ENCODE assay signal across 8 cellular contexts in the genomic region with DNA sequence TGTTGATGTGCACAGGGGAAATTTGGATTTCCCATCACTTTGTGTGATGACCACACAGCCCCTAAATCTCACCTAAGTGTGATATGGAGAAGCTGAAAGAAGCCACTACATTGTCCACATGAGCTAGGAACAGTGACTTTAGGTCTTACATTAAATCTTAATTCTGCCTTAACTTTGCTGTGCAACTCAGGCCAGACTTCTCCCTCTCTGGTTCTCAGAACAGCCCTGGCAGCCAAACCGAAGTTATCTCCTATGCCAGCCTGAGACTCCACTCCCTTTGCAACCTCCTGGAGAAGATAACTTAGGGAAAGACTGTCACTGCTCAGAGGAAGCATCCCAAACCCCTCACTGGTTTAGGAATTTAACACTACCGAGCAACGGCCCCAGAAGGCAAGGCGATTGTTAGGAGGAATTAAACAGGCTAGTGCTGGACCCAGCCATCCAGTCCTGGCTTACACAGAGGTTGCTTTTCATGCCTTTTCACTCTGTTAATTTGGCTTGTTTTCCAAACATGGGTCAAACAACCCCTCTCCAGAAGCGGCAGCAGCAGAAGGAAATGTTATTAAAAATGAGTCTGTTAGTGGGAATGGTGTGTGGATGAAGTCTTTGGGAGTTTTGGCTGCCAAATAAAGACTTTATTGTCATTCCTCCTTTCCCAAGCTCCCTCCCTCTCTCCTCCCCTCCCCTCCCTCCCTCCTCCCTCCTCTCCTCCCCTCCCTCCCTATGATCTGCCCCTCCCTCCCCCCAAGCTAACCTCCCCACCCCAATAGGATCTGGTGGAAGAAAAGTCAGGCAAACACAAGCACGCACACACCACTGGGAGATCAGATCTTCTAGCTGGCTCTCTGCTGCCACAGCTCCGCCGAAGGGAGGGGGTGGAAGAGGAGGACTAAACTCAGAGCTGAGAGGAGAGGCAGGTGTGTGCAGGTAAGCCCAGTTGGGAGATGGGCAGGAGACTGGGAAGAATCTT. TPM values are rescaled to one million over a fixed set of nuclear protein-coding genes. Genes with fewer than 3 reads are reported as not detected.
DNase-seq lines count a peak whose midpoint lies in the region; ATAC-seq and TF ChIP-seq lines count a peak whose summit lies in the region.

A gene (plus strand): TSS at position 795 of the 970 bp plus-strand sequence. CDS start 7,379 bp downstream, outside the sequence.

- H3K36me3 Mint-ChIP-seq in activated CD8-positive, alpha-beta memory T cell treated with anti-CD3 and anti-CD28 coated beads, Interleukin-2, amount 10 ng/mL, durations not matched to agents 7 days and 5 days, result no peaks in the 10 kb centered on the region

- peak within 1 kb of the TSS; percentile 11 to 14 for H3K4me3 ChIP-seq in left lung
- peak within 1 kb of the TSS; percentile 26 to 48 (median 32) for H3K4me3 ChIP-seq in transverse colon

- peak within 1 kb of the TSS; percentile 9 to 50 for H3K27ac ChIP-seq in left lung
- peak within 1 kb of the TSS; percentile 75 to 89 (median 80) for H3K27ac ChIP-seq in transverse colon

- peaks cover 7% of the 10 kb centered on the region for H3K4me1 Mint-ChIP-seq in activated CD8-positive, alpha-beta memory T cell treated with anti-CD3 and anti-CD28 coated beads, Interleukin-2, amount 10 ng/mL, durations not matched to agents 7 days and 5 days

- no peak within 1 kb of the TSS for H3K27ac Mint-ChIP-seq in activated CD8-positive, alpha-beta memory T cell treated with anti-CD3 and anti-CD28 coated beads, Interleukin-2, amount 10 ng/mL, durations not matched to agents 7 days and 5 days

- no peak for TF ChIP-seq EP300 in transverse colon (IDR thresholded peaks at IDR 0.05; ENCODE audit: low read depth)

- ATAC-seq in left lung, result peak; percentile 58
- ATAC-seq in activated CD8-positive, alpha-beta memory T cell treated with anti-CD3 and anti-CD28 coated beads, Interleukin-2, amount 10 ng/mL, durations not matched to agents 7 days and 5 days, result no peak

- H3K9me3 Mint-ChIP-seq in activated CD8-positive, alpha-beta memory T cell treated with anti-CD3 and anti-CD28 coated beads, Interleukin-2, amount 10 ng/mL, durations not matched to agents 7 days and 5 days (ENCODE audit: low read depth), result no peaks in the 10 kb centered on the region

- H3K4me3 Mint-ChIP-seq in activated CD8-positive, alpha-beta memory T cell treated with anti-CD3 and anti-CD28 coated beads, Interleukin-2, amount 10 ng/mL, durations not matched to agents 7 days and 5 days, result no peak within 1 kb of the TSS

- in situ Hi-C loops in transverse colon (cut with MboI; ENCODE audit: low pct_ligation_motif_present in 1 of 4, low pct_unique_long_range_greater_than_20kb in 1 of 4, low sequenced_read_pairs in 3 of 4), result loop anchor here in 1 of 4 donors (25.0 kb wide), 1 partner anchor 113 kb away; a partner anchor contains a TSS

- H3K4me1 ChIP-seq in left lung, result peaks cover 0 to 4% of the 10 kb centered on the region in 2 donors
- peaks cover 0 to 24% (median 10%) of the 10 kb centered on the region in 4 donors for H3K4me1 ChIP-seq in transverse colon

- H3K27me3 Mint-ChIP-seq in activated CD8-positive, alpha-beta memory T cell treated with anti-CD3 and anti-CD28 coated beads, Interleukin-2, amount 10 ng/mL, durations not matched to agents 7 days and 5 days, result peaks cover 54% of the 10 kb centered on the region

- TF ChIP-seq POLR2A in transverse colon (IDR thresholded peaks at IDR 0.05), result peak; percentile 68

- no peaks in the 10 kb centered on the region for H3K36me3 ChIP-seq in left lung
- H3K36me3 ChIP-seq in transverse colon, result no peaks in the 10 kb centered on the region

- no peak for TF ChIP-seq CTCF in left lung (IDR thresholded peaks at IDR 0.05)
- TF ChIP-seq CTCF in transverse colon (IDR thresholded peaks at IDR 0.05), result no peak

- intact Hi-C loops in left lung (cut with DNase I), result no loop called here
- intact Hi-C loops in transverse colon (cut with DNase I; ENCODE audit: low total_unique reads), result loop anchor here (5.0 kb wide), 1 partner anchor 198 kb away; no protein-coding TSS in a partner anchor

- no peaks in the 10 kb centered on the region for H3K9me3 ChIP-seq in left lung
- H3K9me3 ChIP-seq in transverse colon, result no peaks in the 10 kb centered on the region

- peak; percentile 73 to 88 (median 79) for DNase-seq in NCI-H1417 (lab: John Stamatoyannopoulos, UW)
- DNase-seq in cerebellum (ENCODE audit: low spot score), result peak; percentile 44
- DNase-seq in left lung, result no peak
- peak; percentile 54 for DNase-seq in transverse colon
- no peak for DNase-seq in activated CD8-positive, alpha-beta memory T cell treated with anti-CD3 and anti-CD28 coated beads, Interleukin-2, amount 10 ng/mL, durations not matched to agents 7 days and 5 days
- DNase-seq in activated CD4-positive, alpha-beta T cell treated with anti-CD3 and anti-CD28 coated beads, Interleukin-2, amount 50 U/mL, for 1 hour, result no peak
- no peak for DNase-seq in retina
- DNase-seq in SIG-M5 treated with dmso at 0.1 percent for 504 hours (lab: John Stamatoyannopoulos, UW; ENCODE audit: unreplicated experiment), result no peak

- 17% methylated on average over 7 of the region's 8 CpGs; no CpG with 5 or more reads in 1 of the 2 donors for WGBS in transverse colon (ENCODE audit: low coverage in 1 of 2), 2 donors

- CTCF ChIA-PET in activated CD8-positive, alpha-beta memory T cell treated with anti-CD3 and anti-CD28 coated beads, Interleukin-2, amount 10 ng/mL, durations not matched to agents 7 days and 5 days (lab: Charles Lee), result interaction anchor here (1.0 to 3.7 kb wide), 6 partner anchors 12 to 208 kb away, joined by 3 to 35 read pairs (median 5); no protein-coding TSS in a partner anchor

- H3K27me3 ChIP-seq in left lung (peaks cover 0 to 13% of the 10 kb centered on the region in 2 donors), transverse colon (no peaks in the 10 kb centered on the region)

RNA-seq across cellular contexts. Expression of the gene that starts here (rescaled TPM):
- 0.27 TPM for total RNA-seq in cerebellum
- 10 to 100 TPM; 19.3 to 20.5 TPM for total RNA-seq in left lung
- total RNA-seq in transverse colon, result 10 to 100 TPM; 15.4 to 35.2 (median 23.3) TPM
- not detected for total RNA-seq in activated CD8-positive, alpha-beta memory T cell treated with anti-CD3 and anti-CD28 coated beads, Interleukin-2, amount 10 ng/mL, durations not matched to agents 7 days and 5 days

Comparison
In these comparisons a context has a peak if more than half of its experiments do, and no peak if none do; other contexts are left out.
1. RNA of the gene that starts here (total RNA-seq): 15.4 to 35.2 TPM in transverse colon and 19.3 to 20.5 TPM in left lung; 0.27 TPM in cerebellum (single experiment) and not detected in activated CD8-positive, alpha-beta memory T cell treated with anti-CD3 and anti-CD28 coated beads, Interleukin-2, amount 10 ng/mL, durations not matched to agents 7 days and 5 days; every median in the first group is over 10 times any median in the second.
2. Peak in DNase-seq in cerebellum; RNA of the gene not detected or under 1 TPM.
3. DNase-seq: peak in NCI-H1417 (3 of 3) and transverse colon (single experiment); none in left lung (0 of 2), activated CD8-positive, alpha-beta memory T cell treated with anti-CD3 and anti-CD28 coated beads, Interleukin-2, amount 10 ng/mL, durations not matched to agents 7 days and 5 days (single experiment), activated CD4-positive, alpha-beta T cell treated with anti-CD3 and anti-CD28 coated beads, Interleukin-2, amount 50 U/mL, for 1 hour (single experiment), retina (single experiment) and SIG-M5 treated with dmso at 0.1 percent for 504 hours (single experiment).